10 cellular contexts compared by ENCODE assay signal in the genomic region with DNA sequence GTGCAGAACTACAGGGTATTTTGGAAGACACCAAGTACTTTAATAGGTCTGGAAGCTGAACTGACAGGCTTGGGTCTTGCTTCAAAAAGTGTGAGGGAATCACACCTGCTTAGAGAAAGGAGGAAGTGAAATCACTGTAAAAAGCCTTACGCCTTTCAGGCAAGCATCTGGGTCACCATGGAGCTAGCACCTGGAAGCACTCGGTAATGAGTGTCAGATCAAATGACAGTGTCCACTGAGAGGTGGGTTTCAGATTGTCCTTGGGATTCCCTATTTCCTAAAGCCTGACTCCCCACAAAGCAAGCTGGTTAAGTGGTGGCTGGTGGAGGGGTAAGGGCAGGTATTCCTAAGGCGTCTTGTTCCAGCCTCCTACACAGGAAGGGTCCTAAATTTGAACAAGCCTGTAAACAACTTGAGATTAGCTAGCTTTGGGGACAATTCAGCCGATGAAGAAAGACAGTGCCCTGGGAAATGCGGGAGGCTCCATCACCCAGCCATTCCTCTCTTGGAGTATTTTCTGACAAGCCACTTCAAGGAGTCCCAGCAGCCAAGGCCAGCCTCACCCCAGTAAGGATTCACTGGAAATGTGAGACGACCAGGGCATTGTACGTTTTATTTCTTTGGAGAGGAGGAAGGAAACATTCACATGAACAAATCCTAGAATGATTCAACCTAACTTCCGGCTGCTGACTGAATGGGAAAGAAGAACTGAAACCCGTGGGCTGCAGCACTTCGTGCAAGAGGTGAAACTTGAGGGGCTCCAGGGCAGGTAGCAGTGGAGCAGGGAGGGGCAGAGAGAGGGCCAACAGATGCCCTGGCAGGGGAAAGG.
DNase-seq lines count a peak whose midpoint lies in the region; ATAC-seq, FAIRE-seq and TF ChIP-seq lines count a peak whose summit lies in the region.
"Had no signal": no experiment of that assay in that cellular context is flagged by ENCODE, and none has a peak within 500 bp of the region (broad histone marks: within the 10 kb centered on the region; RNA-seq: fewer than 3 reads in every experiment).

No MANE protein-coding gene starts in this region.

- no peaks in the 10 kb centered on the region for H3K9me3 ChIP-seq in OCI-LY1 (ENCODE audit: low read length)

- no peaks in the 10 kb centered on the region for H4K20me1 ChIP-seq in OCI-LY1 (ENCODE audit: insufficient read depth, low read length)

- FAIRE-seq in urothelium cell line (lab: Jason Lieb, UNC), result no peak

- no peak for TF ChIP-seq CTCF in OCI-LY1 (IDR thresholded peaks at IDR 0.05; ENCODE audit: low read length)

- no peaks in the 10 kb centered on the region for H3K27me3 ChIP-seq in OCI-LY1 (ENCODE audit: insufficient read depth, low read length)

- H3K9me2 ChIP-seq in OCI-LY1 (ENCODE audit: low read depth, low read length), result no peaks in the 10 kb centered on the region

- H3K27ac ChIP-seq in OCI-LY1 (ENCODE audit: low read depth, low read length, poor library complexity, severe bottlenecking), result peak overlapping the region; percentile 89
- H3K27ac ChIP-seq: C4-2B, VCaP had no signal

- peaks cover 58% of the 10 kb centered on the region for H3K4me1 ChIP-seq in OCI-LY1 (ENCODE audit: insufficient read depth, low read length, severe bottlenecking)

- peak overlapping the region; percentile 90 for H3K4me2 ChIP-seq in OCI-LY1 (ENCODE audit: low read length)

- H3K79me2 ChIP-seq in OCI-LY1 (ENCODE audit: insufficient read depth, low read length), result no peaks in the 10 kb centered on the region

- DNase-seq in activated effector memory CD4-positive, alpha-beta T cell treated with anti-CD3 and anti-CD28 coated beads, Interleukin-2, amount 50 U/mL, for 16 hours, result peak; percentile 82
- DNase-seq in activated effector memory CD4-positive, alpha-beta T cell treated with Interleukin-2 at 50 U/mL for 16 hours, result no peak
- DNase-seq in lung microvascular endothelial cell (ENCODE audit: low read depth in 2 of 2) (peak; percentile 55 to 71), urothelium cell line (ENCODE audit: low spot score) (no peak), amniotic stem cell (lab: John Stamatoyannopoulos, UW) (no peak), HuH-7.5 (ENCODE audit: low spot score) (no peak)

- ATAC-seq in HG03097 (IDR thresholded peaks at IDR 0.05; ENCODE audit: low FRiP score, unreplicated experiment), result peak; percentile 55

- peaks cover 8% of the 10 kb centered on the region; the same call in 1 of the 2 replicates for H3F3A ChIP-seq in OCI-LY1 (ENCODE audit: insufficient read depth, low read length)

- H3K36me3 ChIP-seq in OCI-LY1 (ENCODE audit: insufficient read depth, low read length), result no peaks in the 10 kb centered on the region

- peak overlapping the region; percentile 30 for H3K4me3 ChIP-seq in OCI-LY1 (ENCODE audit: low read depth, low read length, poor library complexity, severe bottlenecking)

- H2AFZ ChIP-seq in OCI-LY1 (ENCODE audit: low read length), result no peak overlapping the region

- H3K9ac ChIP-seq in OCI-LY1 (ENCODE audit: low read length), result no peak overlapping the region

Comparison
In these comparisons a context has a peak if more than half of its experiments do, and no peak if none do; other contexts are left out.
1. DNase-seq: peak in activated effector memory CD4-positive, alpha-beta T cell treated with anti-CD3 and anti-CD28 coated beads, Interleukin-2, amount 50 U/mL, for 16 hours (single experiment) and lung microvascular endothelial cell (2 of 2); none in activated effector memory CD4-positive, alpha-beta T cell treated with Interleukin-2 at 50 U/mL for 16 hours (single experiment), urothelium cell line (single experiment), amniotic stem cell (single experiment) and HuH-7.5 (single experiment).